14 cellular contexts compared by ENCODE assay signal in genomic region chr9:99736291-99736690, GRCh38.
A peak's percentile ranks its signal among the peaks of the same experiment; 100 is the strongest.
DNase-seq lines count a peak whose midpoint lies in the region; ATAC-seq and TF ChIP-seq lines count a peak whose summit lies in the region.
"Had no signal": no experiment of that assay in that cellular context is flagged by ENCODE, and none has a peak within 500 bp of the region (broad histone marks: within the 10 kb centered on the region; RNA-seq: fewer than 3 reads in every experiment).

No MANE protein-coding gene starts in this region.

- no peak for ATAC-seq in HG02885 (IDR thresholded peaks at IDR 0.05; ENCODE audit: poor library complexity, unreplicated experiment)
- no peak for ATAC-seq in mucosa of descending colon
- ATAC-seq: K562 had no signal

- no peaks in the 10 kb centered on the region for H3K27me3 ChIP-seq in adipocyte (replicated peaks; ENCODE audit: control insufficient read depth, insufficient read depth, low read length)

- H3K36me3 ChIP-seq in adipocyte (ENCODE audit: control insufficient read depth, insufficient read depth, low read length, severe bottlenecking) = no peaks in the 10 kb centered on the region
- no peaks in the 10 kb centered on the region for H3K36me3 ChIP-seq in mucosa of descending colon (ENCODE audit: low read depth)
- H3K36me3 ChIP-seq: HAP-1 had no signal

- no peak for TF ChIP-seq CTCF in fibroblast of the aortic adventitia (IDR thresholded peaks at IDR 0.05; ENCODE audit: insufficient read depth, low read length)
- TF ChIP-seq CTCF in mucosa of descending colon (IDR thresholded peaks at IDR 0.05) = no peak

- no peaks in the 10 kb centered on the region for H3K9me3 ChIP-seq in adipocyte (ENCODE audit: control insufficient read depth, low read length)
- no peaks in the 10 kb centered on the region for H3K9me3 ChIP-seq in mucosa of descending colon
- H3K9me3 ChIP-seq: Caco-2, HAP-1 had no signal

- no peak overlapping the region for H3K4me3 ChIP-seq in adipocyte (ENCODE audit: low read length)
- no peak overlapping the region for H3K4me3 ChIP-seq in fibroblast of the aortic adventitia (ENCODE audit: low read depth, low read length)
- no peak overlapping the region for H3K4me3 ChIP-seq in mucosa of descending colon
- H3K4me3 ChIP-seq: HAP-1, K562 had no signal

- no peak overlapping the region for H3K9ac ChIP-seq in adipocyte (ENCODE audit: low read length)

- DNase-seq in AG20443 (ENCODE audit: low spot score) (peak; percentile 14), adipocyte (ENCODE audit: low read depth) (peak; percentile 22), fibroblast of the aortic adventitia (ENCODE audit: low read depth) (peak; percentile 5), stromal cell of bone marrow (ENCODE audit: low read depth) (peak; percentile 58), mucosa of descending colon (no peak)
- DNase-seq in stimulated activated CD4-positive, alpha-beta T cell treated with anti-CD3 and anti-CD28 coated beads, Interleukin-4, amount 100 ng/mL, for 24 hours = no peak
- DNase-seq: 8988T; AML-193; Caco-2; CD4-positive, alpha-beta T cell; GF-D8 had no signal

- peaks cover 17% of the 10 kb centered on the region for H3K4me1 ChIP-seq in adipocyte (ENCODE audit: control insufficient read depth, insufficient read depth, low read length)
- no peaks in the 10 kb centered on the region for H3K4me1 ChIP-seq in mucosa of descending colon (ENCODE audit: low read depth)
- H3K4me1 ChIP-seq: Caco-2, HAP-1 had no signal

- intact Hi-C loops in mucosa of descending colon (cut with DNase I, micrococcal nuclease) = no loop called here

Comparison
In these comparisons a context has a peak if more than half of its experiments do, and no peak if none do; other contexts are left out.
1. DNase-seq: peak in AG20443 (single experiment), adipocyte (single experiment), fibroblast of the aortic adventitia (single experiment) and stromal cell of bone marrow (single experiment); none in mucosa of descending colon (0 of 3) and stimulated activated CD4-positive, alpha-beta T cell treated with anti-CD3 and anti-CD28 coated beads, Interleukin-4, amount 100 ng/mL, for 24 hours (single experiment).